ENCODE assay signal across 15 cellular contexts in genomic region chr7:36131026-36131425, GRCh38.
"Had no signal": no experiment of that assay in that cellular context is flagged by ENCODE, and none has a peak within 500 bp of the region (broad histone marks: within the 10 kb centered on the region; RNA-seq: fewer than 3 reads in every experiment).

No MANE protein-coding gene starts in this region.

- H2AFZ ChIP-seq: hepatocyte had no signal

- H3K4me3 ChIP-seq: hepatocyte, left lung, sigmoid colon had no signal

- H3K36me3 ChIP-seq: left lung, sigmoid colon had no signal

- H3K79me2 ChIP-seq: hepatocyte had no signal

- DNase-seq: activated CD4-positive, alpha-beta T cell treated with anti-CD3 and anti-CD28 coated beads, Interleukin-2, amount 10 ng/mL, durations not matched to agents 24 days and 14 days; activated CD4-positive, CD25-positive, alpha-beta regulatory T cell; activated CD8-positive, alpha-beta memory T cell treated with anti-CD3 and anti-CD28 coated beads, Interleukin-2, amount 50 U/mL, for 48 hours; activated CD8-positive, alpha-beta T cell treated with anti-CD3 and anti-CD28 coated beads, Interleukin-2, amount 10 ng/mL, durations not matched to agents 7 days and 5 days; activated gamma-delta T cell treated with Interleukin-2 at 50 U/mL for 16 hours; amygdala; cerebellar nuclear complex; effector memory CD8-positive, alpha-beta T cell; left lung; occipital lobe; sigmoid colon; SW 1271 had no signal

- H3K9me3 ChIP-seq: left lung, sigmoid colon had no signal

- H3K27me3 ChIP-seq: hepatocyte, left lung, sigmoid colon had no signal

- H3K27ac ChIP-seq: epithelial cell of prostate, hepatocyte, left lung, sigmoid colon had no signal

- H3K4me2 ChIP-seq: hepatocyte had no signal

- ATAC-seq: activated CD8-positive, alpha-beta T cell treated with anti-CD3 and anti-CD28 coated beads, Interleukin-2, amount 10 ng/mL, durations not matched to agents 7 days and 5 days; effector memory CD8-positive, alpha-beta T cell; left lung; stimulated activated effector memory CD8-positive, alpha-beta T cell treated with anti-CD3 and anti-CD28 coated beads, Interleukin-12 subunit alpha, Interleukin-12 subunit beta, amount 100 ng/mL, for 72 hours had no signal
